ENCODE assay signal across 13 cellular contexts in the genomic region with DNA sequence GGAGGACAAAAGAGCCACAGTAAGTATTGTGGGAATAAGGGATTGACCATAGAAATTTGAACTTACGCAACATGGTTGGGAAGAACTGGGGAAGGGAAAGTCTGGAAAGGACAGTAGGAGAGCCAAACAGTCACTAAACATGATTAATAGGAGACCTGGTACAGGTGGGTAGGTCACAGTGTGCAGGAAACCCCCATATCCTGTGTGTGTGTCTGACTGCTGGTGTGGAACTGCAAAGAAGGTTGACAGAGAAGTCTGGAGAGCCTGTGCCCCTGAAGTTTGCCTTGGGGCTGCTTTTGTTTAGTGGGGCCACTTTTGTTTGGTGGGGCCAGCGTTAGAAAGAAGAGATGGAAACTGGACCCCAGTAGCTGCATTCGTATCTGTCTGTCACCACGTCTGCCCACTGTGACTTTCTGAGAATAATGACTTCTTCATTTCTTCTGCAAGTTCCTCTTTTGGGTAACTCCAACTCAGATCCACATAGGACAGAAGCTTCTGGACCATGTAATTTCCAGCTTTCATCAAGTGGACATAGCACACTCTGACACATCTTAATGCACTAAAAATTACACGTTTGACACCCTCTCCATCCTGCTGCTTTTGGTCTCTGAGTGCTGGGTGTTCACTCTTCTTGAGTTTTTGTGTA.
DNase-seq lines count a peak whose midpoint lies in the region; ATAC-seq, FAIRE-seq and TF ChIP-seq lines count a peak whose summit lies in the region.
"Had no signal": no experiment of that assay in that cellular context is flagged by ENCODE, and none has a peak within 500 bp of the region (broad histone marks: within the 10 kb centered on the region; RNA-seq: fewer than 3 reads in every experiment).

No MANE protein-coding gene starts in this region.

- no peak for TF ChIP-seq CTCF in osteoblast (IDR thresholded peaks at IDR 0.05; ENCODE audit: extremely low read depth, low read depth, low read length)

- no peak for TF ChIP-seq POLR2A in H54 (IDR thresholded peaks at IDR 0.05; ENCODE audit: low read depth, low read length)

- H4K20me1 ChIP-seq in osteoblast (ENCODE audit: insufficient read depth, low read length), result no peaks in the 10 kb centered on the region

- no peaks in the 10 kb centered on the region for H3K9me3 ChIP-seq in osteoblast (ENCODE audit: low read depth, low read length)
- H3K9me3 ChIP-seq: upper lobe of left lung had no signal

- no peaks in the 10 kb centered on the region for H3K27me3 ChIP-seq in osteoblast (ENCODE audit: insufficient read depth, low read length)
- H3K27me3 ChIP-seq: upper lobe of left lung had no signal

- peak; percentile 24 for DNase-seq in left kidney (ENCODE audit: low read depth, low spot score)
- no peak for DNase-seq in osteoblast (ENCODE audit: insufficient read length, low spot score, missing footprints)
- DNase-seq in H54 (ENCODE audit: insufficient read length, low spot score), result no peak
- DNase-seq in cerebellum (ENCODE audit: low spot score), result no peak
- DNase-seq in activated CD8-positive, alpha-beta memory T cell treated with anti-CD3 and anti-CD28 coated beads, Interleukin-2, amount 50 U/mL, for 4 hours, result no peak
- DNase-seq: H9; NK-92 treated with Interleukin-12 subunit alpha and Interleukin-12 subunit beta, amount 100 ng/mL, for 24 hours; stimulated activated CD4-positive, alpha-beta T cell treated with anti-CD3 and anti-CD28 coated beads, Interleukin-2, amount 100 ng/mL, for 48 hours; upper lobe of left lung had no signal

- H2AFZ ChIP-seq in osteoblast (ENCODE audit: low read length), result no peak overlapping the region

- H3K4me2 ChIP-seq in osteoblast (ENCODE audit: insufficient read depth, low read length), result no peak overlapping the region

- ATAC-seq in GM18519 (IDR thresholded peaks at IDR 0.05; ENCODE audit: low FRiP score, unreplicated experiment) (peak; percentile 85), GM21529 (IDR thresholded peaks at IDR 0.05; ENCODE audit: unreplicated experiment) (peak; percentile 83), HG03354 (IDR thresholded peaks at IDR 0.05; ENCODE audit: poor library complexity, severe bottlenecking, unreplicated experiment) (peak; percentile 83)

- no peak overlapping the region for H3K4me3 ChIP-seq in osteoblast (ENCODE audit: insufficient read depth, low read length)
- H3K4me3 ChIP-seq: upper lobe of left lung had no signal

- no peaks in the 10 kb centered on the region for H3K4me1 ChIP-seq in osteoblast (ENCODE audit: insufficient read depth, low read length)

- no peaks in the 10 kb centered on the region for H3K36me3 ChIP-seq in osteoblast (ENCODE audit: insufficient read depth, low read length)
- H3K36me3 ChIP-seq: upper lobe of left lung had no signal

- H3K27ac ChIP-seq in osteoblast (ENCODE audit: low read depth, low read length), result no peak overlapping the region
- H3K27ac ChIP-seq: upper lobe of left lung had no signal

- no peak for FAIRE-seq in H54 (lab: Jason Lieb, UNC)
- FAIRE-seq: endothelial cell of umbilical vein had no signal

- H3K79me2 ChIP-seq in osteoblast (ENCODE audit: insufficient read depth, low read length), result no peaks in the 10 kb centered on the region
